Comparison of ENCODE assay signal across 9 cellular contexts in the genomic region with DNA sequence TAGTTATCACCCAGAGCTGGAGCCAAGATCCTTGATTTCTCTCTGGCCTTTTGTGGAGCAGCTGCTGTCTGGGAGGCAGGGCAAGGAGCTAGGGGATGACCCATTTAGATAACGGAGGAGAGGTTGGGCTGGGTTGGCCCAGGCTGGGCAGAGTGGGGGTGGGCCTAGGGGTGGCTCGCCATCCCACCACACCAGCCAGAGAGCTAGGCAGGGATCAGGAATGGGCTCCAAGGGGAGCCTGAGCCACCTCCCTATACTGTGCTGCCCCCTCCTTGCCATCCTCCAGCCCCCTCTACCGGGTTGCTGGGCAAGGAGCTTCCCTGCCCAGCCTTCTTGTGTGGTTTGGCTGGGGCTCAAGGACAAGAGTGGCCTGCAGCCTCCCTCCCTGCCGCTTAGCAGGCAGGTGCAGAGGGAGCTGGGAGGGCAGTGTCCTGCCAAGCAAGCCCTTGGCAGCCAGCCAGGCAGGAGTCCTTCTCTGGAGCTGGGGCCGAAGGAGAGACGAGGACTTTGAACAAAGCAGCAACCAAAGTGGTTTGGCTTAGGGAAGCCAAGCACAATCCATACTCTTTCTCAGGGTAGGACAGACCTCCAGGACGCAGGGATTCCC. TPM values are rescaled to one million over a fixed set of nuclear protein-coding genes. Genes with fewer than 3 reads are reported as not detected.
DNase-seq lines count a peak whose midpoint lies in the region; ATAC-seq and TF ChIP-seq lines count a peak whose summit lies in the region.
"Had no signal": no experiment of that assay in that cellular context is flagged by ENCODE, and none has a peak within 500 bp of the region (broad histone marks: within the 10 kb centered on the region; RNA-seq: fewer than 3 reads in every experiment).

No MANE protein-coding gene starts in this region.

- no peak for TF ChIP-seq POLR2A in GM18505 (IDR thresholded peaks at IDR 0.05; ENCODE audit: borderline replicate concordance, extremely low read depth, insufficient read depth, insufficient read length)

- peaks cover 58% of the 10 kb centered on the region for H3K4me1 ChIP-seq in ectodermal cell (ENCODE audit: control insufficient read depth, insufficient read depth, low read length)

- peaks cover 79% of the 10 kb centered on the region for H3K4me1 Mint-ChIP-seq in nephron

- H3K36me3 ChIP-seq in ectodermal cell (ENCODE audit: control insufficient read depth, insufficient read depth, low read length): peaks cover 2% of the 10 kb centered on the region

- TF ChIP-seq CTCF in nephron (IDR thresholded peaks at IDR 0.05; ENCODE audit: unreplicated experiment in 3 of 3): no peak

- no peaks in the 10 kb centered on the region for H3K9me3 Mint-ChIP-seq in nephron

- H3K27me3 Mint-ChIP-seq in nephron (ENCODE audit: low read depth): peaks cover 5% of the 10 kb centered on the region

- peak overlapping the region; percentile 52 to 57 (median 56) for H3K4me3 Mint-ChIP-seq in nephron

- H3K9me3 ChIP-seq in ectodermal cell (ENCODE audit: control insufficient read depth, low read length): no peaks in the 10 kb centered on the region

- H3K27ac Mint-ChIP-seq in nephron: peak overlapping the region; percentile 58 to 93 (median 83)

- H3K27me3 ChIP-seq in ectodermal cell (ENCODE audit: control insufficient read depth, insufficient read depth, low read length, poor library complexity, severe bottlenecking): no peaks in the 10 kb centered on the region

- DNase-seq in HT1080 (ENCODE audit: low read depth) (peak; percentile 54), NCI-H774 (lab: John Stamatoyannopoulos, UW) (peak; percentile 93), NK-92 (lab: John Stamatoyannopoulos, UW; ENCODE audit: unreplicated experiment) (no peak), superior temporal gyrus (ENCODE audit: extremely low spot score) (no peak), NOMO-1 treated with dmso at 0.1 percent for 144 hours (lab: John Stamatoyannopoulos, UW; ENCODE audit: unreplicated experiment) (no peak)

- no peak for ATAC-seq in GM18505 (IDR thresholded peaks at IDR 0.05; ENCODE audit: unreplicated experiment)

- WGBS in ectodermal cell, 2 experiments: 56 to 57% methylated on average over 7 of the region's 7 CpGs

- H3K27ac ChIP-seq in ectodermal cell (ENCODE audit: insufficient read depth, low read depth, low read length, poor library complexity, severe bottlenecking): peak overlapping the region; percentile 57

- H3K36me3 Mint-ChIP-seq in nephron (ENCODE audit: low read depth): no peaks in the 10 kb centered on the region

- peak overlapping the region; percentile 91 for H3K4me3 ChIP-seq in ectodermal cell (ENCODE audit: insufficient read depth, low read depth, low read length)

RNA-seq across cellular contexts. Expression of a gene that starts 4.1 kb away (rescaled TPM):
- total RNA-seq in HT1080 (2014; rRNA removed; shearing (Covaris generic)): 1.8 and 2.2 TPM in 2 replicates
- 4.7 TPM in 2 replicates for polyA plus RNA-seq in HT1080 (2015; cell fraction: cytosol; rRNA removed)
- 10.2 and 11.0 TPM in 2 replicates for polyA plus RNA-seq in HT1080 (2015; cell fraction: nucleus; rRNA removed)
- polyA plus RNA-seq in ectodermal cell (2013, experiment 1 of 4): 63.0 TPM
- polyA plus RNA-seq in ectodermal cell (2013, experiment 2 of 4): 68.3 TPM
- polyA plus RNA-seq in ectodermal cell (2013, experiment 3 of 4): 42.8 TPM
- polyA plus RNA-seq in ectodermal cell (2013, experiment 4 of 4): 44.3 TPM

RNA-seq across cellular contexts. Expression of a gene that starts 39.3 kb away (rescaled TPM):
- total RNA-seq in HT1080 (2014; rRNA removed; shearing (Covaris generic)): not detected in 2 replicates
- polyA plus RNA-seq in HT1080 (2015; cell fraction: cytosol; rRNA removed): not detected in 2 replicates
- polyA plus RNA-seq in HT1080 (2015; cell fraction: nucleus; rRNA removed): not detected in 2 replicates
- 32.2 TPM for polyA plus RNA-seq in ectodermal cell (2013, experiment 1 of 4)
- polyA plus RNA-seq in ectodermal cell (2013, experiment 2 of 4): 47.6 TPM
- polyA plus RNA-seq in ectodermal cell (2013, experiment 3 of 4): 23.0 TPM
- polyA plus RNA-seq in ectodermal cell (2013, experiment 4 of 4): 26.3 TPM
- total RNA-seq: NCI-H460 had no signal

Comparison
In these comparisons a context has a peak if more than half of its experiments do, and no peak if none do; other contexts are left out.
1. DNase-seq: peak in HT1080 (single experiment) and NCI-H774 (single experiment); none in NK-92 (single experiment), superior temporal gyrus (single experiment) and NOMO-1 treated with dmso at 0.1 percent for 144 hours (single experiment).